ENCODE assay signal across 8 cellular contexts in the genomic region with DNA sequence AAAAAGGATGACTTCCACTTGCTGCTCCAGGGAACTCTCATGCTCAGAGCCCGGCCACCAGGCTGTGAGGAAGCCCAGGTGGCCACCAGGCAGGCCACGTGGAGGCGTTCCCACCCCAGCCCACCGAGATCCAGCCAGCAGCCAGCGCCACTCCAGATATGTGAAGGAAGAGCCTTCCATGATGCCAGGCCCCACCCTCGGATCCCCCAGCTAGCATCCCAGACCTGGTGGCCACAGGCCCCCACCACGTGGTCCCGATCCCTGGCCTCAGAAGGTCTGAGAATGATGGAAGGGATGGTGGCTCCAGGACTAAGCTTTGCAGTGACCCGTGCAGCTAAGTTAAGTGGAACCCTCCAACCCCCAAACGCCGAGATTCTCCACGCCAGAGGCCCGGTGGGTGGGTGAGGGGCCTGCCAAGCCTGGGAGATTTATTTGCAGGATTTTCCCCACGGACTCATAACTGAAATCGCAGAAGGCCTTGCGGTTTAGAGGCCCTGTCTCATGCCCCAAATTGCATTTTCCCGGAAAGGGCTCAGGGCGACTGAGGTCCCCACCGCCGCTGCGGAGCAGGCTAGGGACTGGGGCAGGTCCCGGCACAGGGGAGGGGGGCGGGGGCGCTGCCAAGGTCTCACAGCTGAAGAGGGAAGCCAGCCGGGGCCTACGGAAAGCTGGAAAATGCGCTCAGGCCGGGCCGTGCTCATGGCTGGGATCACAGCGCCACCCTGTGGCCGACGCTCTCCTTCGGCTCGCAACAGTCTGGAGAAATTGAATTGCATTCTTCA. TPM values are rescaled to one million over a fixed set of nuclear protein-coding genes. Genes with fewer than 3 reads are reported as not detected.
DNase-seq lines count a peak whose midpoint lies in the region; ATAC-seq and TF ChIP-seq lines count a peak whose summit lies in the region.

No MANE protein-coding gene starts in this region.

- peak; percentile 60 for ATAC-seq in GM19324 (IDR thresholded peaks at IDR 0.05; ENCODE audit: low FRiP score, unreplicated experiment)
- no peak for ATAC-seq in GM21367 (IDR thresholded peaks at IDR 0.05; ENCODE audit: unreplicated experiment)

- H3K9me3 ChIP-seq in iPS DF 6.9 (ENCODE audit: control insufficient read depth, insufficient read depth, low read length) (no peaks in the 10 kb centered on the region), smooth muscle cell (replicated peaks; ENCODE audit: low read depth) (no peaks in the 10 kb centered on the region)

- no CpG with 5 or more reads among the region's 34 CpGs for WGBS in iPS DF 6.9 (ENCODE audit: insufficient coverage, insufficient read length)
- WGBS in smooth muscle cell (ENCODE audit: low lambda C conversion rate): 42% methylated on average over 27 of the region's 34 CpGs

- peak in 12 of 14 donors; percentile 9 to 77 (median 46) for DNase-seq in C1 segment of cervical spinal cord (lab: John Stamatoyannopoulos, UW)
- peak; percentile 23 for DNase-seq in NCI-H1092 (lab: John Stamatoyannopoulos, UW)
- DNase-seq in T-helper 2 cell: peak in 4 of 5 experiments; percentile 9 to 68 (median 22)
- DNase-seq in T47D (ENCODE audit: low read depth in 1 of 2, low spot score in 1 of 2): peak; percentile 73 to 87
- peak; percentile 60 for DNase-seq in iPS DF 6.9 (ENCODE audit: low read depth, low spot score)
- peak; percentile 45 for DNase-seq in smooth muscle cell (lab: John Stamatoyannopoulos, UW; ENCODE audit: unreplicated experiment)

- in situ Hi-C loops in T47D (cut with HindIII; ENCODE audit: low pct_unique_long_range_greater_than_20kb, low sequenced_read_pairs): no loop called here

- H3K36me3 ChIP-seq in iPS DF 6.9 (ENCODE audit: control insufficient read depth, insufficient read depth, low read length) (no peaks in the 10 kb centered on the region), smooth muscle cell (ENCODE audit: low read depth) (no peaks in the 10 kb centered on the region)

- peak; percentile 91 for TF ChIP-seq CTCF in smooth muscle cell (IDR thresholded peaks at IDR 0.05; ENCODE audit: borderline replicate concordance, insufficient read depth, poor library complexity, severe bottlenecking)

- H3F3A ChIP-seq in smooth muscle cell (ENCODE audit: low read depth): no peaks in the 10 kb centered on the region

- no peak overlapping the region for H3K9ac ChIP-seq in smooth muscle cell (ENCODE audit: low read depth)

- H3K27me3 ChIP-seq in iPS DF 6.9 (ENCODE audit: control insufficient read depth, insufficient read depth, low read length) (no peaks in the 10 kb centered on the region), smooth muscle cell (ENCODE audit: low read depth) (no peaks in the 10 kb centered on the region)

- H3K4me1 ChIP-seq in iPS DF 6.9 (ENCODE audit: control insufficient read depth, insufficient read depth, low read length): no peaks in the 10 kb centered on the region
- peaks cover 4% of the 10 kb centered on the region for H3K4me1 ChIP-seq in smooth muscle cell (ENCODE audit: low read depth)

- no peaks in the 10 kb centered on the region for H3K79me2 ChIP-seq in smooth muscle cell (ENCODE audit: low read depth)

- peak overlapping the region; percentile 61 for H2AFZ ChIP-seq in smooth muscle cell (ENCODE audit: low read depth)

- no peak overlapping the region for H3K4me3 ChIP-seq in iPS DF 6.9 (ENCODE audit: low read length)
- no peak overlapping the region for H3K4me3 ChIP-seq in smooth muscle cell

- H3K27ac ChIP-seq in iPS DF 6.9 (ENCODE audit: low read length) (no peak overlapping the region), smooth muscle cell (ENCODE audit: low read depth) (no peak overlapping the region)

- no peaks in the 10 kb centered on the region for H4K20me1 ChIP-seq in smooth muscle cell (ENCODE audit: low read depth)

- peak overlapping the region; percentile 81 for H3K4me2 ChIP-seq in smooth muscle cell

RNA-seq across cellular contexts. Expression of a gene that starts 31.1 kb away (rescaled TPM):
- total RNA-seq in smooth muscle cell: not detected in 2 replicates
- 1.8 TPM in 1 of 2 replicates, not detected in the other for polyA plus RNA-seq in smooth muscle cell

Comparison
In these comparisons a context has a peak if more than half of its experiments do, and no peak if none do; other contexts are left out.
1. DNase-seq: peak in every context shown above with its lines; median percentile 80 in T47D; 60 in iPS DF 6.9; 46 in C1 segment of cervical spinal cord; 45 in smooth muscle cell; 23 in NCI-H1092; 22 in T-helper 2 cell.